In the genomic region with DNA sequence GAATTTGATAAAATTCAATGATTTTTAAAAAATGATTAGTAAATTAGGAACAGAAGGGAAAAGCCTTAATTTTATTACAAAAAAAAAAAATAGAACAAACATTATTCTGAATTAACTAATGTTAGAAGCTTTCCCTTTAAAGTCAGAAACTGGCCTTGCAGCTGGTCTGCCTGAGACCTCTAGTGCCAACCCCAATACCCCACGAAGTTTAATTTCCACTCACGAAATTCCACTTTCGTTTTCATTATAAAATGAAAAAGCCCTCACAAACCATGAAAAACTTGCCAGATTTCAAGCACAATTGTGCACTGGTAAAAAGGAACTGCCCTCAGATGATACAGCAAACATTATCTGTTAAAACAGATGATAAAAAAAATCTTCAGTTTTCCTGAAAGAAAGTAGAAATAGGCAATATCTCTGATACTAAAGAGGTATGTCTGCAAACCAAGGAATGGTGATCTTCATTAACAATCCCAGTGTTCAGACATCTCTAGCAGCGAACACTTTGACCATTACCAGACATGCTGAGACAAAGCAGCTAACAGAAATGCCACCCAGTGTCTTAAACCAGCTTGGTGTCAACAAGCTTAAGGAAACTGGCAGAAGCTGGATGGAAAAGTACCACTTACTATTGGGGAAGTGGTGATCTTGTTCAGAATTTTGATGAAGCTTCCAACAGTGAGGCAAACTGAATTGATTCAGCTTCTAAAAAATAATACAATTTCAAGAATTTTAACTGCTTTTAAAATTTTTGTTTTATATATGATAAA, we compare ENCODE assay signal across 10 cellular contexts.
DNase-seq lines count a peak whose midpoint lies in the region; ATAC-seq, FAIRE-seq and TF ChIP-seq lines count a peak whose summit lies in the region.
"Had no signal": no experiment of that assay in that cellular context is flagged by ENCODE, and none has a peak within 500 bp of the region (broad histone marks: within the 10 kb centered on the region; RNA-seq: fewer than 3 reads in every experiment).

No MANE protein-coding gene starts in this region.

- intact Hi-C loops in ascending aorta (cut with DNase I) = no loop called here

- peak overlapping the region; percentile 60 for H3K27ac Mint-ChIP-seq in memory B cell

- no peaks in the 10 kb centered on the region for H3K27me3 Mint-ChIP-seq in memory B cell

- H3K79me2 ChIP-seq in ACC112 (ENCODE audit: control insufficient read depth, insufficient read depth, low read length, unreplicated experiment) = no peaks in the 10 kb centered on the region

- H3K27me3 ChIP-seq in ACC112 (ENCODE audit: insufficient read depth, low read length) (no peaks in the 10 kb centered on the region), ascending aorta (no peaks in the 10 kb centered on the region)

- H3K36me3 Mint-ChIP-seq in memory B cell = peaks cover 10% of the 10 kb centered on the region

- TF ChIP-seq CTCF in ascending aorta (IDR thresholded peaks at IDR 0.05) = no peak

- DNase-seq in GM19239 (ENCODE audit: insufficient read length, low spot score) (no peak), ascending aorta (ENCODE audit: low spot score in 2 of 2) (no peak), memory B cell (ENCODE audit: low spot score in 2 of 2) (no peak), RPMI8226 (no peak), glomerular visceral epithelial cell (ENCODE audit: extremely low spot score) (no peak)
- DNase-seq in stimulated activated CD4-positive, alpha-beta T cell treated with anti-CD3 and anti-CD28 coated beads, Interleukin-12 subunit alpha, Interleukin-12 subunit beta, amount 100 ng/mL, for 4 hours = no peak
- DNase-seq: dermis blood vessel endothelial cell, KG1 had no signal

- ATAC-seq in memory B cell (ENCODE audit: low read depth) = no peak
- no peak for ATAC-seq in activated CD4-positive, CD25-positive, alpha-beta regulatory T cell treated with anti-CD3 and anti-CD28 coated beads, Interleukin-2, amount 50 U/mL, for 24 hours

- H3K4me1 ChIP-seq in ACC112 (ENCODE audit: control insufficient read depth, insufficient read depth, low read length, unreplicated experiment) (peaks cover 13% of the 10 kb centered on the region), ascending aorta (peaks cover 0 to 2% of the 10 kb centered on the region in 2 donors)

- 0 out of 2 replicates have a peak, but pooled peaks cover 2% of the 10 kb centered on the region for H3K36me3 ChIP-seq in ACC112 (ENCODE audit: insufficient read depth, low read length)
- H3K36me3 ChIP-seq in ascending aorta = peaks cover 0 to 5% of the 10 kb centered on the region in 2 donors

- H3K9me3 ChIP-seq in ascending aorta = no peaks in the 10 kb centered on the region

- H3K27ac ChIP-seq in ACC112 (ENCODE audit: low read depth, low read length) (peak overlapping the region; percentile 9; the same call in 1 of the 2 replicates), ascending aorta (peak overlapping the region in 1 of 2 donors; percentile 23)

- H3K4me3 ChIP-seq in ACC112 (ENCODE audit: low read depth, low read length) = peak overlapping the region; percentile 73
- H3K4me3 ChIP-seq in ascending aorta = peak overlapping the region; percentile 40 to 45

- peak overlapping the region; percentile 49 for H2AFZ ChIP-seq in ACC112 (ENCODE audit: low read length, unreplicated experiment)

- H3K4me1 Mint-ChIP-seq in memory B cell = peaks cover 9% of the 10 kb centered on the region

- H3K9me3 Mint-ChIP-seq in memory B cell = no peaks in the 10 kb centered on the region

- FAIRE-seq in GM19239 (lab: Jason Lieb, UNC) = peak; percentile 85

- peak overlapping the region; percentile 63 for H3K4me3 Mint-ChIP-seq in memory B cell
